In genomic region chr21:31554511-31555022, GRCh38 we compare ENCODE assay signal across 8 cellular contexts.
DNase-seq lines count a peak whose midpoint lies in the region; ATAC-seq and TF ChIP-seq lines count a peak whose summit lies in the region.

No MANE protein-coding gene starts in this region.

- peak; percentile 76 for DNase-seq in ELF-1 (ENCODE audit: low read depth, low spot score)
- DNase-seq in H4 (ENCODE audit: low spot score): peak; percentile 85
- DNase-seq in astrocyte of the spinal cord (ENCODE audit: low read depth, low spot score): peak; percentile 63
- DNase-seq in stimulated activated CD4-positive, alpha-beta T cell treated with anti-CD3 and anti-CD28 coated beads, Interleukin-12 subunit alpha, Interleukin-12 subunit beta, amount 100 ng/mL, for 48 hours (ENCODE audit: low read depth in 2 of 3, low spot score in 1 of 3): peak in 2 of 3 donors; percentile 25 to 30
- no peak for DNase-seq in mucosa of descending colon
- no peak for DNase-seq in cortex of kidney (lab: John Stamatoyannopoulos, UW)
- no peak for DNase-seq in NCI-H2196 (lab: John Stamatoyannopoulos, UW; ENCODE audit: unreplicated experiment)

- no peak for TF ChIP-seq CTCF in OCI-LY3 (IDR thresholded peaks at IDR 0.05; ENCODE audit: low read depth, low read length)
- TF ChIP-seq CTCF in astrocyte of the spinal cord (IDR thresholded peaks at IDR 0.05; ENCODE audit: low read depth, low read length): no peak
- TF ChIP-seq CTCF in mucosa of descending colon (IDR thresholded peaks at IDR 0.05): no peak

- no peaks in the 10 kb centered on the region for H3K9me3 ChIP-seq in OCI-LY3 (ENCODE audit: insufficient read depth, low read length)
- no peaks in the 10 kb centered on the region for H3K9me3 ChIP-seq in mucosa of descending colon

- in situ Hi-C loops in astrocyte of the spinal cord (cut with HindIII; ENCODE audit: low sequenced_read_pairs): no loop called here

- H3K4me2 ChIP-seq in OCI-LY3 (ENCODE audit: low read length): peak overlapping the region; percentile 60

- intact Hi-C loops in mucosa of descending colon (cut with DNase I, micrococcal nuclease): no loop called here

- H3K27me3 ChIP-seq in OCI-LY3 (ENCODE audit: low read depth, low read length): peaks cover 27% of the 10 kb centered on the region

- no peak overlapping the region for H3K27ac ChIP-seq in OCI-LY3 (ENCODE audit: low read length)

- H3K4me3 ChIP-seq in OCI-LY3 (ENCODE audit: low read length) (peak overlapping the region; percentile 33; the same call in 1 of the 2 replicates), astrocyte of the spinal cord (ENCODE audit: low read depth, low read length) (no peak overlapping the region), mucosa of descending colon (no peak overlapping the region)

- peaks cover 5% of the 10 kb centered on the region; the same call in 1 of the 2 replicates for H4K20me1 ChIP-seq in OCI-LY3 (ENCODE audit: insufficient read depth, low read length)

- H3K36me3 ChIP-seq in OCI-LY3 (replicated peaks; ENCODE audit: low read depth, low read length): no peaks in the 10 kb centered on the region
- H3K36me3 ChIP-seq in mucosa of descending colon (ENCODE audit: low read depth): no peaks in the 10 kb centered on the region

- ATAC-seq in mucosa of descending colon: no peak

- no peaks in the 10 kb centered on the region for H3K79me2 ChIP-seq in OCI-LY3 (ENCODE audit: low read length)

- H3K9ac ChIP-seq in OCI-LY3 (ENCODE audit: low read length): no peak overlapping the region

- H3K4me1 ChIP-seq in OCI-LY3 (ENCODE audit: low read length) (peaks cover 23% of the 10 kb centered on the region), mucosa of descending colon (ENCODE audit: low read depth) (peaks cover 9% of the 10 kb centered on the region)

- no peak overlapping the region for H2AFZ ChIP-seq in OCI-LY3 (ENCODE audit: low read depth, low read length)

Comparison
In these comparisons a context has a peak if more than half of its experiments do, and no peak if none do; other contexts are left out.
1. DNase-seq: peak in ELF-1 (single experiment), H4 (single experiment), astrocyte of the spinal cord (single experiment) and stimulated activated CD4-positive, alpha-beta T cell treated with anti-CD3 and anti-CD28 coated beads, Interleukin-12 subunit alpha, Interleukin-12 subunit beta, amount 100 ng/mL, for 48 hours (2 of 3); none in mucosa of descending colon (0 of 3), cortex of kidney (single experiment) and NCI-H2196 (single experiment).